ENCODE assay signal across 23 cellular contexts in the genomic region with DNA sequence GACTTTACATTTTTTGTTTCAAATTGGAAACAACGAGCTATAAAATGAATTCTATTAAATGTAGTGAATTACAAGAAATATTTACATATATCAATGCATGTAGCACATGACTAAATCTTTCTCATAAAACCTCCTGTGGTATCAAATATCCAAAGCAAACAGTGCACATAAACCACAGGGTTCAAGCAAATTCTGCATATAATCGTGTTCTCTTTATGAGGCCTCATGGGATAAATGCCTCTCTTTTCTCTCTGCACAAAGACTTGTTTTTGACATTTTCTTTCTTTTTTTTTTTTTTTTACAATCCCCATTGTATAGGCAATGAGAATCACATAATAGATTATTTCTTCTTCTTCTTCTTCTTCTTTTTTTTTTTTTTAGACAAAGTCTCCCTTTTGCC.
"Had no signal": no experiment of that assay in that cellular context is flagged by ENCODE, and none has a peak within 500 bp of the region (broad histone marks: within the 10 kb centered on the region; RNA-seq: fewer than 3 reads in every experiment).

No MANE protein-coding gene starts in this region.

- H3K4me3 ChIP-seq: gastrocnemius medialis, heart right ventricle, left ventricle myocardium inferior, right lobe of liver, thoracic aorta, upper lobe of right lung had no signal

- FAIRE-seq: small intestine had no signal

- ATAC-seq: activated CD8-positive, alpha-beta T cell treated with anti-CD3 and anti-CD28 coated beads for 36 hours; activated naive CD8-positive, alpha-beta T cell treated with anti-CD3 and anti-CD28 coated beads, Interleukin-2, amount 50 U/mL, for 24 hours; gastrocnemius medialis; heart right ventricle; naive thymus-derived CD8-positive, alpha-beta T cell; right lobe of liver; stimulated activated naive CD8-positive, alpha-beta T cell treated with anti-CD3 and anti-CD28 coated beads, Interleukin-15, amount 100 ng/mL, for 72 hours; upper lobe of right lung had no signal

- DNase-seq: activated CD4-positive, alpha-beta T cell treated with anti-CD3 and anti-CD28 coated beads for 48 hours; activated CD4-positive, CD25-positive, alpha-beta regulatory T cell; activated CD8-positive, alpha-beta T cell treated with anti-CD3 and anti-CD28 coated beads for 36 hours; activated naive CD4-positive, alpha-beta T cell treated with anti-CD3 and anti-CD28 coated beads, Interleukin-2, amount 10 ng/mL, durations not matched to agents 7 days and 5 days; activated naive CD8-positive, alpha-beta T cell treated with anti-CD3 and anti-CD28 coated beads, Interleukin-2, amount 50 U/mL, for 24 hours; activated T-cell treated with anti-CD3 and anti-CD28 coated beads, Interleukin-2, amount 50 U/mL, for 1 hour; aorta; brain microvascular endothelial cell; cortex of kidney; effector CD4-positive, alpha-beta T cell; gastrocnemius medialis; heart right ventricle; left ventricle myocardium inferior; mesenchymal stem cell; naive thymus-derived CD8-positive, alpha-beta T cell; right lobe of liver; small intestine; stimulated activated CD4-positive, alpha-beta T cell treated with anti-CD3 and anti-CD28 coated beads, Interleukin-15, amount 100 ng/mL, for 24 hours; stimulated activated CD4-positive, alpha-beta T cell treated with anti-CD3 and anti-CD28 coated beads, Interleukin-2, amount 100 ng/mL, for 48 hours; stimulated activated naive CD8-positive, alpha-beta T cell treated with anti-CD3 and anti-CD28 coated beads, Interleukin-15, amount 100 ng/mL, for 72 hours; T1000; upper lobe of right lung had no signal
